22 cellular contexts compared by ENCODE assay signal in genomic region chr2:73911548-73912208, GRCh38. TPM values are rescaled to one million over a fixed set of nuclear protein-coding genes. Genes with fewer than 3 reads are reported as not detected.
DNase-seq lines count a peak whose midpoint lies in the region; TF ChIP-seq lines count a peak whose summit lies in the region.
"Had no signal": no experiment of that assay in that cellular context is flagged by ENCODE, and none has a peak within 500 bp of the region (broad histone marks: within the 10 kb centered on the region; RNA-seq: fewer than 3 reads in every experiment).

No MANE protein-coding gene starts in this region.

- no peak overlapping the region for H3K9ac ChIP-seq in rectal smooth muscle tissue (ENCODE audit: low read length)
- H3K9ac ChIP-seq: BLaER1 treated with 17β-estradiol and CSF1 and Interleukin-3, amounts not matched to agents 10 nM and 100 nM; GM23248 had no signal

- TF ChIP-seq CTCF in HEK293 (tag by site-specific recombination; IDR thresholded peaks at IDR 0.05) (no peak), esophagus muscularis mucosa (IDR thresholded peaks at IDR 0.05) (no peak), transverse colon (IDR thresholded peaks at IDR 0.05) (no peak)

- CTCF ChIA-PET in HEK293 (lab: Yijun Ruan, JAX), result interaction anchor here (1.2 kb wide), 1 partner anchor 10 kb away, joined by 4 read pairs; no protein-coding TSS in a partner anchor

- in situ Hi-C loops in transverse colon (cut with MboI; ENCODE audit: low pct_ligation_motif_present in 1 of 4, low pct_unique_long_range_greater_than_20kb in 1 of 4, low sequenced_read_pairs in 3 of 4), result no loop called here

- intact Hi-C loops in esophagus muscularis mucosa (cut with DNase I) (no loop called here), transverse colon (cut with DNase I; ENCODE audit: low total_unique reads) (no loop called here)

- 51% methylated on average over 8 of the region's 8 CpGs for WGBS in esophagus muscularis mucosa
- WGBS in transverse colon (ENCODE audit: low coverage in 1 of 2), 2 donors, result 69 to 80% methylated on average over 8 of the region's 8 CpGs

- TF ChIP-seq EP300 in esophagus muscularis mucosa (IDR thresholded peaks at IDR 0.05) (no peak), transverse colon (IDR thresholded peaks at IDR 0.05; ENCODE audit: low read depth) (no peak)

- POLR2A ChIA-PET in HEK293 (lab: Yijun Ruan, JAX), result no interaction called here

- no peak overlapping the region for H3K4me3 ChIP-seq in HEK293 (ENCODE audit: low read depth, low read length)
- H3K4me3 ChIP-seq in esophagus muscularis mucosa, result no peak overlapping the region
- H3K4me3 ChIP-seq in rectal smooth muscle tissue (ENCODE audit: low read length), result no peak overlapping the region
- H3K4me3 ChIP-seq in transverse colon, result no peak overlapping the region
- H3K4me3 ChIP-seq: A549; BLaER1 treated with 17β-estradiol and CSF1 and Interleukin-3, amounts not matched to agents 10 nM and 100 nM; GM12878; GM23248 had no signal

- H3K4me1 ChIP-seq in HEK293 (ENCODE audit: control insufficient read depth, insufficient read depth, low read length) (peaks cover 9% of the 10 kb centered on the region), esophagus muscularis mucosa (peaks cover 0 to 31% (median 21%) of the 10 kb centered on the region in 4 donors), rectal smooth muscle tissue (ENCODE audit: control insufficient read depth, insufficient read depth, low read length) (peaks cover 8% of the 10 kb centered on the region), transverse colon (peaks cover 0 to 9% (median 2%) of the 10 kb centered on the region in 4 donors)
- H3K4me1 ChIP-seq: A549, BE2C had no signal

- H3K36me3 ChIP-seq in HEK293 (ENCODE audit: control insufficient read depth in 2 of 2, insufficient read depth in 1 of 2, low read length in 2 of 2), result no peaks in the 10 kb centered on the region
- peaks cover 0 to 92% (median 65%) of the 10 kb centered on the region in 4 donors for H3K36me3 ChIP-seq in esophagus muscularis mucosa
- H3K36me3 ChIP-seq in rectal smooth muscle tissue (ENCODE audit: control insufficient read depth, insufficient read depth, low read length), result peaks cover 36% of the 10 kb centered on the region
- peaks cover 0 to 9% (median 0%) of the 10 kb centered on the region in 4 donors for H3K36me3 ChIP-seq in transverse colon
- H3K36me3 ChIP-seq: BE2C; BLaER1 treated with 17β-estradiol and CSF1 and Interleukin-3, amounts not matched to agents 10 nM and 100 nM had no signal

- H3K27ac ChIP-seq in HEK293 (ENCODE audit: extremely low read depth, low read depth, low read length) (no peak overlapping the region), esophagus muscularis mucosa (replicated peaks in 1 of 4) (peak overlapping the region; percentile 61 to 94 (median 63)), rectal smooth muscle tissue (ENCODE audit: low read depth, low read length) (peak overlapping the region; percentile 61), transverse colon (peak overlapping the region in 3 of 4 donors; percentile 39 to 89 (median 40))
- H3K27ac ChIP-seq: A549; BLaER1 treated with 17β-estradiol and CSF1 and Interleukin-3, amounts not matched to agents 10 nM and 100 nM; GM23248 had no signal

- no peak for DNase-seq in esophagus muscularis mucosa (ENCODE audit: extremely low spot score)
- DNase-seq in transverse colon, result no peak
- DNase-seq in GF-D8 (lab: John Stamatoyannopoulos, UW), result no peak
- no peak for DNase-seq in SIG-M5 (lab: John Stamatoyannopoulos, UW)
- DNase-seq in DMS 273 treated with DMSO at 0.1 percent for 48 hours (lab: John Stamatoyannopoulos, UW), result no peak
- DNase-seq: 8988T; ACHN; AML-193; BE2C; CD4-positive, alpha-beta T cell; CD8-positive, alpha-beta memory T cell; DMS53; DMS79 treated with DMSO at 0.1 percent for 48 hours; GM23248; H7; HCEC 1CT had no signal

- TF ChIP-seq POLR2A in esophagus muscularis mucosa (IDR thresholded peaks at IDR 0.05; ENCODE audit: low read depth), result no peak
- no peak for TF ChIP-seq POLR2A in transverse colon (IDR thresholded peaks at IDR 0.05)

- H3K27me3 ChIP-seq in esophagus muscularis mucosa (no peaks in the 10 kb centered on the region), rectal smooth muscle tissue (ENCODE audit: control insufficient read depth, insufficient read depth, low read length) (no peaks in the 10 kb centered on the region), transverse colon (no peaks in the 10 kb centered on the region)
- H3K27me3 ChIP-seq: BE2C; BLaER1 treated with 17β-estradiol and CSF1 and Interleukin-3, amounts not matched to agents 10 nM and 100 nM had no signal

- H3K9me3 ChIP-seq in HEK293 (ENCODE audit: control insufficient read depth, insufficient read depth, low read depth, low read length) (no peaks in the 10 kb centered on the region), esophagus muscularis mucosa (no peaks in the 10 kb centered on the region), transverse colon (no peaks in the 10 kb centered on the region)
- H3K9me3 ChIP-seq: A549; BE2C; BLaER1 treated with 17β-estradiol and CSF1 and Interleukin-3, amounts not matched to agents 10 nM and 100 nM had no signal

TF ChIP-seq in HEK293, 187 proteins besides CTCF, POLR2A, EP300 and RAD21:
- TF ChIP-seq ZNF112 (tag by site-specific recombination; IDR thresholded peaks at IDR 0.05) (no peak), ZNF837 (tag by site-specific recombination; IDR thresholded peaks at IDR 0.05) (no peak), ZNF629 (tag by site-specific recombination; IDR thresholded peaks at IDR 0.05) (peak; percentile 34; the same call in 1 of the 2 replicates), ZNF148 (tag by site-specific recombination; IDR thresholded peaks at IDR 0.05; ENCODE audit: borderline replicate concordance) (no peak), ZNF140 (tag by site-specific recombination; IDR thresholded peaks at IDR 0.05) (no peak), ZFP41 (tag by site-specific recombination; IDR thresholded peaks at IDR 0.05; ENCODE audit: borderline replicate concordance) (no peak), YY1 (tag by site-specific recombination; IDR thresholded peaks at IDR 0.05) (no peak)

RNA-seq across cellular contexts. Expression of gene DGUOK, which starts 15.0 kb away (rescaled TPM):
- total RNA-seq in esophagus muscularis mucosa, result 10 to 100 TPM; 31.6 to 50.7 (median 36.6) TPM
- total RNA-seq in transverse colon, result 10 to 100 TPM; 27.3 to 49.7 (median 40.3) TPM

RNA-seq across cellular contexts. Expression of gene ACTG2, which starts 18.9 kb away (rescaled TPM):
- total RNA-seq in esophagus muscularis mucosa (1,000 to 10,000 TPM; 4,013 to 8,538 (median 5,633) TPM), transverse colon (1,000 to 10,000 TPM in 1 of 4 donors, 100 to 1,000 TPM in 3; 394 to 3,499 (median 729) TPM)
- total RNA-seq: CD4-positive, alpha-beta T cell; CD8-positive, alpha-beta memory T cell; G401; GM23248 had no signal
